In genomic region chr17:40348562-40349476, GRCh38 we compare ENCODE assay signal across 8 cellular contexts. TPM values are rescaled to one million over a fixed set of nuclear protein-coding genes. Genes with fewer than 3 reads are reported as not detected.
DNase-seq lines count a peak whose midpoint lies in the region; ATAC-seq and TF ChIP-seq lines count a peak whose summit lies in the region.

No MANE protein-coding gene starts in this region.

- H3K4me1 ChIP-seq in left ventricle myocardium inferior (peaks cover 87% of the 10 kb centered on the region), sigmoid colon (peaks cover 0 to 82% (median 81%) of the 10 kb centered on the region in 4 donors)

- H3K4me3 ChIP-seq in left ventricle myocardium inferior (peak overlapping the region; percentile 78), sigmoid colon (peak overlapping the region in 1 of 4 donors; percentile 1)

- TF ChIP-seq EP300 in sigmoid colon (IDR thresholded peaks at IDR 0.05): no peak

- DNase-seq in HT1080 (ENCODE audit: low read depth) (peak; percentile 30), left ventricle myocardium inferior (peak; percentile 79), sigmoid colon (peak; percentile 91), SHP77 (lab: John Stamatoyannopoulos, UW) (no peak), HCEC 1CT (no peak)

- ATAC-seq in SK-N-SH treated with all-trans-retinoic acid at 6 μM for 48 hours (peak; percentile 13; the same call in 2 of the 3 replicates), GM18861 (IDR thresholded peaks at IDR 0.05; ENCODE audit: unreplicated experiment) (no peak), HG03439 (IDR thresholded peaks at IDR 0.05; ENCODE audit: unreplicated experiment) (no peak)

- TF ChIP-seq POLR2A in sigmoid colon (IDR thresholded peaks at IDR 0.05): no peak

- H3K27me3 ChIP-seq in left ventricle myocardium inferior (ENCODE audit: low read depth) (no peaks in the 10 kb centered on the region), sigmoid colon (no peaks in the 10 kb centered on the region)

- no peak for TF ChIP-seq CTCF in left ventricle myocardium inferior (IDR thresholded peaks at IDR 0.05; ENCODE audit: borderline replicate concordance)
- no peak for TF ChIP-seq CTCF in sigmoid colon (IDR thresholded peaks at IDR 0.05)

- H3K9me3 ChIP-seq in left ventricle myocardium inferior (replicated peaks): no peaks in the 10 kb centered on the region
- no peaks in the 10 kb centered on the region for H3K9me3 ChIP-seq in sigmoid colon

- H3K27ac ChIP-seq in left ventricle myocardium inferior (replicated peaks): peak overlapping the region; percentile 97
- H3K27ac ChIP-seq in sigmoid colon: peak overlapping the region; percentile 94 to 99 (median 96)

- intact Hi-C loops in left ventricle myocardium inferior (cut with micrococcal nuclease) (no loop called here), sigmoid colon (cut with DNase I) (no loop called here)

- H3K36me3 ChIP-seq in left ventricle myocardium inferior (peaks cover 49% of the 10 kb centered on the region), sigmoid colon (peaks cover 8 to 34% (median 16%) of the 10 kb centered on the region in 4 donors)

- 49 to 63% methylated on average over 17 of the region's 17 CpGs for WGBS in sigmoid colon, 2 donors

TF ChIP-seq in SK-N-SH treated with all-trans-retinoic acid at 6 μM for 48 hours, 23 proteins besides CTCF, POLR2A, EP300 and RAD21:
- TF ChIP-seq CSDC2 (CRISPR knock-in tag; IDR thresholded peaks at IDR 0.05): no peak
- TF ChIP-seq OSR1 (CRISPR knock-in tag; IDR thresholded peaks at IDR 0.05): no peak

RNA-seq across cellular contexts. Expression of gene GJD3, which starts 15.7 kb away (rescaled TPM):
- total RNA-seq in HT1080 (2014; rRNA removed; shearing (Covaris generic)): not detected in 2 replicates
- polyA plus RNA-seq in HT1080 (2015; cell fraction: cytosol; rRNA removed): not detected in 2 replicates
- polyA plus RNA-seq in HT1080 (2015; cell fraction: nucleus; rRNA removed): not detected in 2 replicates
- total RNA-seq in left ventricle myocardium inferior (0.88 TPM), sigmoid colon (1 to 10 TPM in 1 of 4 donors, under 1 TPM in 1, not detected in 2; 0.49 to 2.1 TPM)
- polyA plus RNA-seq in sigmoid colon: under 1 TPM in 1 of 3 donors, not detected in 2; 0.64 TPM

RNA-seq across cellular contexts. Expression of gene RARA, which starts 39.8 kb away (rescaled TPM):
- 24.1 and 34.4 TPM in 2 replicates for total RNA-seq in HT1080 (2014; rRNA removed; shearing (Covaris generic))
- polyA plus RNA-seq in HT1080 (2015; cell fraction: cytosol; rRNA removed): 32.7 and 36.2 TPM in 2 replicates
- polyA plus RNA-seq in HT1080 (2015; cell fraction: nucleus; rRNA removed): 19.0 and 24.4 TPM in 2 replicates
- total RNA-seq in left ventricle myocardium inferior (17.1 TPM), sigmoid colon (10 to 100 TPM; 15.8 to 27.3 (median 20.5) TPM)
- polyA plus RNA-seq in sigmoid colon: 10 to 100 TPM; 26.4 to 29.6 (median 27.8) TPM

Comparison
In these comparisons a context has a peak if more than half of its experiments do, and no peak if none do; other contexts are left out.
1. DNase-seq: peak in HT1080 (single experiment), left ventricle myocardium inferior (single experiment) and sigmoid colon (single experiment); none in SHP77 (0 of 2) and HCEC 1CT (single experiment).